8 cellular contexts compared by ENCODE assay signal in the genomic region with DNA sequence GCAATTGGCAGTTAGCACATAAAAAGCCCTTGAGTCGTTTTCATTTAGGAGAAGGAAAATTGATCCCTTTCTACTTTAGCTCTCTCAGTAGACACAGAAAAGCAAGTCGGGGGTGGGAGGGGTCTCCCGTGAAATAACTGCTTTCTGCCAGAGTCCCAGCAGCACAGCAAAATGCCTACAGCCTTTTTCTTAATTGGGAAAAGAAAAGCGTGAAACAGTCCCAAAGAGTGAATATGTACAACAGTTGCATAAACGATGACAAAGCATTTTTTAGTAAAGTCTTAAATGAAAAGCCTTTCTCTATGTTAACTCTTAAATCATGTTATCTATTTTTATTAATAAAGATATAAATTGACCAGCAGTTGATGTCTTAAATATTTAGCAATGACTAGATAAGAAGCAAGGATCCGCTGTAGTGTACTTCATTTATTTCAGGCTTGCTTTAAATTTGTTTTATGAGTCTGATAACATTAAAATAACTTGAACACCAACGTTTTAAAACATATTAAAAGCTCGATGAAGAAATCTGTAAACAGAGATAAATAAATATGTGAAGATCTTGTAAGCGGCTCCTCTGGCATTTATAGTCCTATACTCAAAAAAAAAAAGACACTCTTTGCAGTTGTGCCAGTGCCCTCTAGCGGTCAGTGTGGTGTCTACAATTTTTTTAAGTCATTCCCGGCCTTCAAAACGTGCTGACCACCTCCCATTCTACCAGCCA. TPM values are rescaled to one million over a fixed set of nuclear protein-coding genes. Genes with fewer than 3 reads are reported as not detected.
DNase-seq lines count a peak whose midpoint lies in the region; ATAC-seq, FAIRE-seq and TF ChIP-seq lines count a peak whose summit lies in the region.

No MANE protein-coding gene starts in this region.

- no peaks in the 10 kb centered on the region for H3K27me3 ChIP-seq in effector memory CD4-positive, alpha-beta T cell (replicated peaks; ENCODE audit: control insufficient read depth, insufficient read depth, low read length, poor library complexity, severe bottlenecking)

- H3K9me3 Mint-ChIP-seq in activated CD4-positive, alpha-beta T cell treated with anti-CD3 and anti-CD28 coated beads, Interleukin-2, amount 10 ng/mL, durations not matched to agents 24 days and 14 days = no peaks in the 10 kb centered on the region
- H3K9me3 Mint-ChIP-seq in mesothelial cell of epicardium = peaks cover 10% of the 10 kb centered on the region

- peak; percentile 91 for TF ChIP-seq CTCF in mesothelial cell of epicardium (IDR thresholded peaks at IDR 0.05; ENCODE audit: unreplicated experiment)

- no peak overlapping the region for H3K4me3 ChIP-seq in effector memory CD4-positive, alpha-beta T cell (ENCODE audit: insufficient read depth, low read depth, low read length, poor library complexity, severe bottlenecking)

- H3K27ac ChIP-seq in effector memory CD4-positive, alpha-beta T cell (ENCODE audit: insufficient read depth, low read length, poor library complexity, severe bottlenecking) = no peak overlapping the region

- ATAC-seq in HG02938 (IDR thresholded peaks at IDR 0.05; ENCODE audit: unreplicated experiment) = peak; percentile 77
- ATAC-seq in GM18519 (IDR thresholded peaks at IDR 0.05; ENCODE audit: low FRiP score, unreplicated experiment) = no peak

- DNase-seq in NCI-H446 (lab: John Stamatoyannopoulos, UW) (peak; percentile 85 to 87), mesothelial cell of epicardium (ENCODE audit: low spot score in 2 of 2, unreplicated experiment in 2 of 2) (peak; percentile 30 to 72)
- DNase-seq in activated CD4-positive, alpha-beta T cell treated with anti-CD3 and anti-CD28 coated beads, Interleukin-2, amount 10 ng/mL, durations not matched to agents 24 days and 14 days = peak; percentile 84
- DNase-seq in effector memory CD4-positive, alpha-beta T cell = peak in 2 of 3 donors; percentile 2 to 39
- DNase-seq in stimulated activated CD8-positive, alpha-beta memory T cell treated with anti-CD3 and anti-CD28 coated beads, Interleukin-4, amount 100 ng/mL, for 4 hours (ENCODE audit: low read depth in 2 of 2, low spot score in 1 of 2) = peak; percentile 17 to 24

- peak; percentile 75 for FAIRE-seq in G401.6 (lab: Jason Lieb, UNC)

- H3K27ac Mint-ChIP-seq in activated CD4-positive, alpha-beta T cell treated with anti-CD3 and anti-CD28 coated beads, Interleukin-2, amount 10 ng/mL, durations not matched to agents 24 days and 14 days = no peak overlapping the region
- H3K27ac Mint-ChIP-seq in mesothelial cell of epicardium = no peak overlapping the region

- H3K4me1 Mint-ChIP-seq in activated CD4-positive, alpha-beta T cell treated with anti-CD3 and anti-CD28 coated beads, Interleukin-2, amount 10 ng/mL, durations not matched to agents 24 days and 14 days = peaks cover 2% of the 10 kb centered on the region
- peaks cover 4% of the 10 kb centered on the region for H3K4me1 Mint-ChIP-seq in mesothelial cell of epicardium

- H3K36me3 Mint-ChIP-seq in activated CD4-positive, alpha-beta T cell treated with anti-CD3 and anti-CD28 coated beads, Interleukin-2, amount 10 ng/mL, durations not matched to agents 24 days and 14 days (ENCODE audit: low read depth) = no peaks in the 10 kb centered on the region
- peaks cover 3% of the 10 kb centered on the region for H3K36me3 Mint-ChIP-seq in mesothelial cell of epicardium

- no peaks in the 10 kb centered on the region for H3K4me1 ChIP-seq in effector memory CD4-positive, alpha-beta T cell (ENCODE audit: control insufficient read depth, insufficient read depth, low read length, poor library complexity, severe bottlenecking)

- no peaks in the 10 kb centered on the region for H3K9me3 ChIP-seq in effector memory CD4-positive, alpha-beta T cell (ENCODE audit: control insufficient read depth, low read length)

- H3K36me3 ChIP-seq in effector memory CD4-positive, alpha-beta T cell (ENCODE audit: control insufficient read depth, insufficient read depth, low read length) = no peaks in the 10 kb centered on the region

- H3K27me3 Mint-ChIP-seq in activated CD4-positive, alpha-beta T cell treated with anti-CD3 and anti-CD28 coated beads, Interleukin-2, amount 10 ng/mL, durations not matched to agents 24 days and 14 days = no peaks in the 10 kb centered on the region
- H3K27me3 Mint-ChIP-seq in mesothelial cell of epicardium (ENCODE audit: low read depth) = no peaks in the 10 kb centered on the region

- intact Hi-C loops in activated CD4-positive, alpha-beta T cell treated with anti-CD3 and anti-CD28 coated beads, Interleukin-2, amount 10 ng/mL, durations not matched to agents 24 days and 14 days (cut with micrococcal nuclease) = loop anchor here (5.0 kb wide), 1 partner anchor 1462 kb away; no protein-coding TSS in a partner anchor

- H3K4me3 Mint-ChIP-seq in activated CD4-positive, alpha-beta T cell treated with anti-CD3 and anti-CD28 coated beads, Interleukin-2, amount 10 ng/mL, durations not matched to agents 24 days and 14 days = no peak overlapping the region
- peak overlapping the region; percentile 6 for H3K4me3 Mint-ChIP-seq in mesothelial cell of epicardium

RNA-seq across cellular contexts. Expression of a gene that starts 42.3 kb away (rescaled TPM):
- 316 and 322 TPM in 2 replicates for total RNA-seq in activated CD4-positive, alpha-beta T cell treated with anti-CD3 and anti-CD28 coated beads, Interleukin-2, amount 10 ng/mL, durations not matched to agents 24 days and 14 days
- total RNA-seq in mesothelial cell of epicardium = 115 to 118 TPM (median 118 TPM) in 3 replicates

Comparison
In these comparisons a context has a peak if more than half of its experiments do, and no peak if none do; other contexts are left out.
1. DNase-seq: peak in every context shown above with its lines; median percentile 86 in NCI-H446; 84 in activated CD4-positive, alpha-beta T cell treated with anti-CD3 and anti-CD28 coated beads, Interleukin-2, amount 10 ng/mL, durations not matched to agents 24 days and 14 days; 51 in mesothelial cell of epicardium; 20 in effector memory CD4-positive, alpha-beta T cell; 20 in stimulated activated CD8-positive, alpha-beta memory T cell treated with anti-CD3 and anti-CD28 coated beads, Interleukin-4, amount 100 ng/mL, for 4 hours.